Comparison of ENCODE assay signal across 17 cellular contexts in genomic region chr3:132638721-132639120, GRCh38. TPM values are rescaled to one million over a fixed set of nuclear protein-coding genes. Genes with fewer than 3 reads are reported as not detected.
"Had no signal": no experiment of that assay in that cellular context is flagged by ENCODE, and none has a peak within 500 bp of the region (broad histone marks: within the 10 kb centered on the region; RNA-seq: fewer than 3 reads in every experiment).

No MANE protein-coding gene starts in this region.

- ATAC-seq: heart left ventricle; left lobe of liver; natural killer cell treated with Interleukin-12 subunit alpha and Interleukin-12 subunit beta and Interleukin-15 and Interleukin-18, amount 100 ng/mL, for 72 hours; psoas muscle; sciatic nerve had no signal

- H3K4me1 ChIP-seq: psoas muscle, stomach had no signal

- H3K27me3 Mint-ChIP-seq: memory B cell; natural killer cell treated with Interleukin-12 subunit alpha and Interleukin-12 subunit beta and Interleukin-15 and Interleukin-18, amount 100 ng/mL, for 72 hours had no signal

- H3K4me3 Mint-ChIP-seq: memory B cell; natural killer cell treated with Interleukin-12 subunit alpha and Interleukin-12 subunit beta and Interleukin-15 and Interleukin-18, amount 100 ng/mL, for 72 hours had no signal

- DNase-seq: effector memory CD4-positive, alpha-beta T cell; esophagus squamous epithelium; foreskin melanocyte; heart left ventricle; hippocampal formation; midbrain; psoas muscle; stimulated activated naive CD4-positive, alpha-beta T cell; stomach; substantia nigra; trophoblast cell had no signal

- H3K27ac Mint-ChIP-seq: memory B cell; natural killer cell treated with Interleukin-12 subunit alpha and Interleukin-12 subunit beta and Interleukin-15 and Interleukin-18, amount 100 ng/mL, for 72 hours had no signal

- H3K9me3 ChIP-seq: esophagus squamous epithelium, heart left ventricle, psoas muscle, stomach had no signal

- H3K4me3 ChIP-seq: esophagus squamous epithelium, heart left ventricle, psoas muscle, stomach had no signal

- H3K9me3 Mint-ChIP-seq: natural killer cell treated with Interleukin-12 subunit alpha and Interleukin-12 subunit beta and Interleukin-15 and Interleukin-18, amount 100 ng/mL, for 72 hours had no signal

- H3K27ac ChIP-seq: esophagus squamous epithelium, heart left ventricle, psoas muscle, stomach had no signal

- H3K27me3 ChIP-seq: esophagus squamous epithelium, heart left ventricle, stomach had no signal

RNA-seq across cellular contexts. Expression of gene ACKR4, which starts 41.7 kb away (rescaled TPM):
- total RNA-seq: epithelial cell of proximal tubule; kidney epithelial cell; left lobe of liver; natural killer cell treated with Interleukin-12 subunit alpha and Interleukin-12 subunit beta and Interleukin-15 and Interleukin-18, amount 100 ng/mL, for 72 hours had no signal
